ENCODE assay signal across 18 cellular contexts in genomic region chr22:38191115-38191514, GRCh38. TPM values are rescaled to one million over a fixed set of nuclear protein-coding genes. Genes with fewer than 3 reads are reported as not detected.
DNase-seq lines count a peak whose midpoint lies in the region; ATAC-seq, FAIRE-seq and TF ChIP-seq lines count a peak whose summit lies in the region.
"Had no signal": no experiment of that assay in that cellular context is flagged by ENCODE, and none has a peak within 500 bp of the region (broad histone marks: within the 10 kb centered on the region; RNA-seq: fewer than 3 reads in every experiment).

No MANE protein-coding gene starts in this region.

- BruUV-seq in HepG2 (replicated peaks; lab: Mats Ljungman, UMichigan), result no TSS peak

- CTCF ChIA-PET in HepG2 (lab: Yijun Ruan, JAX; ENCODE audit: low intra/inter-chr PET ratio, low total read pairs), result no interaction called here

- POLR2A ChIA-PET in HepG2 (lab: Yijun Ruan, JAX), result interaction anchor here (0.9 to 1.9 kb wide), 2 partner anchors 9 to 13 kb away, joined by 3 to 7 read pairs; partner anchors contain the start of gene PLA2G6

- no peak for DNase-seq in HepG2 (ENCODE audit: low spot score)
- no peak for DNase-seq in right lobe of liver
- no peak for DNase-seq in hepatocyte (ENCODE audit: low spot score)
- DNase-seq in retina, result peak; percentile 50
- DNase-seq in cerebellum (ENCODE audit: low spot score), result no peak
- no peak for DNase-seq in trophoblast cell
- DNase-seq: AML-193; Caco-2; CD4-positive, alpha-beta T cell; GM23248 had no signal

- no peak for TF ChIP-seq RAD21 in HepG2 (CRISPR knock-in tag; IDR thresholded peaks at IDR 0.05)

- H4K12ac ChIP-seq in trophoblast cell (ENCODE audit: low read depth, low read length), result no peak overlapping the region

- H2AK5ac ChIP-seq in trophoblast cell (ENCODE audit: low read length), result no peak overlapping the region

- WGBS in HepG2 (ENCODE audit: low lambda C conversion rate), result 82% methylated on average over 14 of the region's 14 CpGs
- WGBS in right lobe of liver (ENCODE audit: insufficient coverage, low coverage, low lambda C conversion rate, missing lambda C conversion rate), result 75% methylated on average over 5 of the region's 14 CpGs
- WGBS in hepatocyte (ENCODE audit: low lambda C conversion rate, missing lambda C conversion rate), result 94% methylated on average over 14 of the region's 14 CpGs
- WGBS in trophoblast cell (ENCODE audit: extremely low coverage, insufficient coverage, insufficient read length), result no CpG with 5 or more reads among the region's 14 CpGs

- peaks cover 3% of the 10 kb centered on the region for H3K79me1 ChIP-seq in trophoblast cell (ENCODE audit: low read length)

- H3K79me2 ChIP-seq in HepG2 (ENCODE audit: insufficient read depth, low read length) (no peaks in the 10 kb centered on the region), hepatocyte (no peaks in the 10 kb centered on the region), trophoblast cell (ENCODE audit: control insufficient read depth, insufficient read depth, low read length, poor library complexity) (no peaks in the 10 kb centered on the region)

- H3K9ac ChIP-seq in HepG2 (ENCODE audit: insufficient read depth, low read depth, low read length), result no peak overlapping the region
- no peak overlapping the region for H3K9ac ChIP-seq in trophoblast cell (ENCODE audit: low read length)
- H3K9ac ChIP-seq: GM23248 had no signal

- no peak for TF ChIP-seq EP300 in HepG2 (IDR thresholded peaks at IDR 0.05; ENCODE audit: low read depth in 2 of 2, low read length in 2 of 2)
- TF ChIP-seq EP300 in HepG2 (CRISPR knock-in tag; IDR thresholded peaks at IDR 0.05; ENCODE audit: borderline replicate concordance), result no peak

- H3K4me1 ChIP-seq in HepG2 (ENCODE audit: insufficient read depth, low read length) (peaks cover 76% of the 10 kb centered on the region), right lobe of liver (peaks cover 0 to 68% (median 28%) of the 10 kb centered on the region in 4 donors), hepatocyte (ENCODE audit: insufficient read depth) (peaks cover 13% of the 10 kb centered on the region), trophoblast cell (ENCODE audit: control insufficient read depth in 1 of 2, insufficient read depth in 2 of 2, low read length in 2 of 2) (peaks cover 0 to 4% of the 10 kb centered on the region in 2 experiments)

- no peak overlapping the region for H4K8ac ChIP-seq in trophoblast cell (ENCODE audit: low read depth, low read length)

- FAIRE-seq in HepG2 (lab: Jason Lieb, UNC), result no peak
- FAIRE-seq: A549, D721Med, G401.6, GM12891 had no signal

- no peaks in the 10 kb centered on the region for H3K9me3 ChIP-seq in HepG2 (ENCODE audit: low read length)
- no peaks in the 10 kb centered on the region for H3K9me3 ChIP-seq in right lobe of liver
- H3K9me3 ChIP-seq in hepatocyte (ENCODE audit: low read depth), result no peaks in the 10 kb centered on the region
- H3K9me3 ChIP-seq in trophoblast cell (ENCODE audit: insufficient read depth, low read depth, low read length), result no peaks in the 10 kb centered on the region
- H3K9me3 ChIP-seq: A549, Caco-2, HAP-1 had no signal

- ATAC-seq in HepG2 (no peak), right lobe of liver (no peak), HG03469 (IDR thresholded peaks at IDR 0.05; ENCODE audit: unreplicated experiment) (no peak)
- ATAC-seq: A549 had no signal

- H4K20me1 ChIP-seq in HepG2 (ENCODE audit: insufficient read depth, low read length) (no peaks in the 10 kb centered on the region), hepatocyte (ENCODE audit: insufficient read depth, poor library complexity, severe bottlenecking) (no peaks in the 10 kb centered on the region)

- no peak overlapping the region for H2BK12ac ChIP-seq in trophoblast cell (ENCODE audit: low read length)

- H2AFZ ChIP-seq in HepG2 (ENCODE audit: low read length) (no peak overlapping the region), hepatocyte (no peak overlapping the region), trophoblast cell (ENCODE audit: insufficient read depth, low read length, poor library complexity) (no peak overlapping the region)
- H2AFZ ChIP-seq: GM23248 had no signal

- H3K23ac ChIP-seq in trophoblast cell (ENCODE audit: low read length), result no peak overlapping the region

- no peak overlapping the region for H2BK5ac ChIP-seq in trophoblast cell (ENCODE audit: low read depth, low read length, poor library complexity)

- TF ChIP-seq CTCF in HepG2 (CRISPR knock-in tag; IDR thresholded peaks at IDR 0.05) (no peak), right lobe of liver (IDR thresholded peaks at IDR 0.05) (no peak), hepatocyte (IDR thresholded peaks at IDR 0.05; ENCODE audit: poor library complexity) (no peak)

- TF ChIP-seq POLR2A in HepG2 (IDR thresholded peaks at IDR 0.05; ENCODE audit: insufficient read depth in 1 of 2, low read depth in 2 of 2, low read length in 2 of 2) (no peak), right lobe of liver (IDR thresholded peaks at IDR 0.05) (no peak)

- no peaks in the 10 kb centered on the region for H3K9me2 ChIP-seq in hepatocyte (replicated peaks; ENCODE audit: insufficient read depth)

- H3K4ac ChIP-seq in trophoblast cell (ENCODE audit: low read depth, low read length), result no peak overlapping the region

- H4K91ac ChIP-seq in trophoblast cell (ENCODE audit: low read depth, low read length), result no peak overlapping the region

- no peak overlapping the region for H2BK120ac ChIP-seq in trophoblast cell (ENCODE audit: insufficient read depth, low read length, poor library complexity)

- no peak overlapping the region for H3K4me3 ChIP-seq in HepG2 (replicated peaks in 1 of 3; ENCODE audit: insufficient read depth in 1 of 3, low read depth in 2 of 3, low read length in 3 of 3)
- no peak overlapping the region for H3K4me3 ChIP-seq in right lobe of liver
- no peak overlapping the region for H3K4me3 ChIP-seq in hepatocyte
- no peak overlapping the region for H3K4me3 ChIP-seq in trophoblast cell (ENCODE audit: low read depth, low read length)
- H3K4me3 ChIP-seq: A549, GM23248, HAP-1 had no signal

- in situ Hi-C loops in HepG2 (cut with HindIII; ENCODE audit: extremely low pct_ligation_motif_present, low pct_unique_long_range_greater_than_20kb), result no loop called here

- no peaks in the 10 kb centered on the region for H3K27me3 ChIP-seq in HepG2 (ENCODE audit: control insufficient read depth in 1 of 2, insufficient read depth in 2 of 2, low read length in 2 of 2)
- H3K27me3 ChIP-seq in right lobe of liver, result no peaks in the 10 kb centered on the region
- H3K27me3 ChIP-seq in hepatocyte, result no peaks in the 10 kb centered on the region
- H3K27me3 ChIP-seq in trophoblast cell (ENCODE audit: insufficient read depth, low read length), result no peaks in the 10 kb centered on the region

- intact Hi-C loops in HepG2 (cut with micrococcal nuclease; ENCODE audit: unreplicated experiment), result no loop called here
- intact Hi-C loops in right lobe of liver (cut with DNase I), result no loop called here

- H3K36me3 ChIP-seq in HepG2 (replicated peaks in 1 of 2; ENCODE audit: control insufficient read depth in 1 of 2, insufficient read depth in 2 of 2, low read length in 2 of 2) (no peaks in the 10 kb centered on the region), right lobe of liver (no peaks in the 10 kb centered on the region), hepatocyte (replicated peaks; ENCODE audit: insufficient read depth, low read depth) (no peaks in the 10 kb centered on the region), trophoblast cell (ENCODE audit: control insufficient read depth in 1 of 2, insufficient read depth in 2 of 2, low read length in 2 of 2) (no peaks in the 10 kb centered on the region)
- H3K36me3 ChIP-seq: HAP-1 had no signal

- peak overlapping the region; percentile 45; the same call in 1 of the 2 replicates for H3K4me2 ChIP-seq in HepG2 (ENCODE audit: low read depth, low read length)
- H3K4me2 ChIP-seq in hepatocyte, result no peak overlapping the region
- no peak overlapping the region for H3K4me2 ChIP-seq in trophoblast cell (ENCODE audit: low read length)
- H3K4me2 ChIP-seq: A549 had no signal

- H3K27ac ChIP-seq in HepG2 (ENCODE audit: extremely low read length, insufficient read depth, low read length) (no peak overlapping the region), right lobe of liver (peak overlapping the region in 1 of 3 donors; percentile 72), hepatocyte (peak overlapping the region; percentile 44), trophoblast cell (ENCODE audit: low read depth, low read length) (no peak overlapping the region)
- H3K27ac ChIP-seq: 22Rv1, A549, C4-2B, GM23248 had no signal

- no peak overlapping the region for H3K18ac ChIP-seq in trophoblast cell (ENCODE audit: low read length)

- H3K14ac ChIP-seq in trophoblast cell (ENCODE audit: low read length), result no peak overlapping the region

RNA-seq across cellular contexts. Expression of gene PLA2G6, which starts 9.5 kb away (rescaled TPM):
- total RNA-seq in HepG2 (2016; rRNA removed; fragmentation: Illumina TruSeq; extraction: Trizol) (1.8 and 4.8 TPM in 2 replicates), right lobe of liver (10 to 100 TPM in 5 of 6 experiments, 1 to 10 TPM in 1; 8.1 to 32.9 (median 19.8) TPM), hepatocyte (28.2 and 39.9 TPM in 2 replicates), cerebellum (19.9 TPM)
- 0.61 and 0.71 TPM in 2 replicates for total RNA-seq in HepG2 (2016; cell fraction: cytosol; rRNA removed; fragmentation: Illumina TruSeq; extraction: Trizol; ENCODE audit: low read depth)
- 1.9 and 5.2 TPM in 2 replicates for total RNA-seq in HepG2 (2016; cell fraction: insoluble cytoplasmic fraction; rRNA removed; fragmentation: Illumina TruSeq; extraction: Trizol)
- total RNA-seq in HepG2 (2016; cell fraction: membrane; rRNA removed; fragmentation: Illumina TruSeq; extraction: Trizol), result 1.3 TPM in 2 replicates
- 8.4 and 11.2 TPM in 2 replicates for total RNA-seq in HepG2 (2016; cell fraction: nucleus; rRNA removed; fragmentation: Illumina TruSeq; extraction: Trizol)
- polyA plus RNA-seq in HepG2 (2011; rRNA removed) (11.5 and 12.3 TPM in 2 replicates), hepatocyte (30.2 and 42.6 TPM in 2 replicates)
- 2.7 and 3.9 TPM in 2 replicates for polyA plus RNA-seq in HepG2 (2011; cell fraction: cytosol; rRNA removed)
- 73.3 and 101 TPM in 2 replicates for polyA plus RNA-seq in HepG2 (2011; cell fraction: nucleus; rRNA removed)
- polyA plus RNA-seq in HepG2 (2012), result 6.5 and 7.3 TPM in 2 replicates
- polyA plus RNA-seq in HepG2 (2016; cell fraction: cytosol; fragmentation: Illumina TruSeq; extraction: Trizol; ENCODE audit: low read depth), result 0.44 and 0.53 TPM in 2 replicates
- 0.96 and 1.7 TPM in 2 replicates for polyA plus RNA-seq in HepG2 (2016; cell fraction: insoluble cytoplasmic fraction; fragmentation: Illumina TruSeq; extraction: Trizol; ENCODE audit: low read depth)
- polyA plus RNA-seq in HepG2 (2016; cell fraction: membrane; fragmentation: Illumina TruSeq; extraction: Trizol; ENCODE audit: low read depth), result 0.88 and 1.6 TPM in 2 replicates
- 22.2 and 23.2 TPM in 2 replicates for polyA plus RNA-seq in HepG2 (2016; cell fraction: nucleus; fragmentation: Illumina TruSeq; extraction: Trizol; ENCODE audit: insufficient read depth, low read depth)
- polyA minus RNA-seq in HepG2 (2011; rRNA and poly(A)+ RNA removed; ENCODE audit: low replicate concordance), result 27.4 and 36.9 TPM in 2 replicates
- 2.6 and 3.8 TPM in 2 replicates for polyA minus RNA-seq in HepG2 (2011; cell fraction: cytosol; rRNA and poly(A)+ RNA removed)
- 21.3 and 31.8 TPM in 2 replicates for polyA minus RNA-seq in HepG2 (2011; cell fraction: nucleus; rRNA and poly(A)+ RNA removed)
- 5.6 and 7.2 TPM in 2 replicates for polyA plus RNA-seq in trophoblast cell (2013)

RNA-seq across cellular contexts. Expression of gene MAFF, which starts 10.7 kb away (rescaled TPM):
- total RNA-seq in HepG2 (2016; rRNA removed; fragmentation: Illumina TruSeq; extraction: Trizol) (3.1 and 5.4 TPM in 2 replicates), right lobe of liver (10 to 100 TPM in 3 of 6 experiments, 1 to 10 TPM in 3; 2.6 to 30.6 (median 11.0) TPM), hepatocyte (55.9 and 70.4 TPM in 2 replicates), cerebellum (5.2 TPM)
- 1.1 and 1.3 TPM in 2 replicates for total RNA-seq in HepG2 (2016; cell fraction: cytosol; rRNA removed; fragmentation: Illumina TruSeq; extraction: Trizol; ENCODE audit: low read depth)
- 3.7 and 5.5 TPM in 2 replicates for total RNA-seq in HepG2 (2016; cell fraction: insoluble cytoplasmic fraction; rRNA removed; fragmentation: Illumina TruSeq; extraction: Trizol)
- 2.3 and 2.5 TPM in 2 replicates for total RNA-seq in HepG2 (2016; cell fraction: membrane; rRNA removed; fragmentation: Illumina TruSeq; extraction: Trizol)
- total RNA-seq in HepG2 (2016; cell fraction: nucleus; rRNA removed; fragmentation: Illumina TruSeq; extraction: Trizol), result 4.4 and 6.4 TPM in 2 replicates
- polyA plus RNA-seq in HepG2 (2011; rRNA removed) (14.3 and 17.1 TPM in 2 replicates), hepatocyte (67.2 and 76.3 TPM in 2 replicates)
- 15.6 and 18.3 TPM in 2 replicates for polyA plus RNA-seq in HepG2 (2011; cell fraction: cytosol; rRNA removed)
- polyA plus RNA-seq in HepG2 (2011; cell fraction: nucleus; rRNA removed), result 15.7 and 16.6 TPM in 2 replicates
- 12.4 and 26.2 TPM in 2 replicates for polyA plus RNA-seq in HepG2 (2012)
- polyA plus RNA-seq in HepG2 (2016; cell fraction: cytosol; fragmentation: Illumina TruSeq; extraction: Trizol; ENCODE audit: low read depth), result 0.70 and 0.71 TPM in 2 replicates
- 3.5 and 3.7 TPM in 2 replicates for polyA plus RNA-seq in HepG2 (2016; cell fraction: insoluble cytoplasmic fraction; fragmentation: Illumina TruSeq; extraction: Trizol; ENCODE audit: low read depth)
- 1.2 and 1.9 TPM in 2 replicates for polyA plus RNA-seq in HepG2 (2016; cell fraction: membrane; fragmentation: Illumina TruSeq; extraction: Trizol; ENCODE audit: low read depth)
- polyA plus RNA-seq in HepG2 (2016; cell fraction: nucleus; fragmentation: Illumina TruSeq; extraction: Trizol; ENCODE audit: insufficient read depth, low read depth), result 7.1 and 7.9 TPM in 2 replicates
- 2.5 and 12.3 TPM in 2 replicates for polyA minus RNA-seq in HepG2 (2011; rRNA and poly(A)+ RNA removed; ENCODE audit: low replicate concordance)
- polyA minus RNA-seq in HepG2 (2011; cell fraction: cytosol; rRNA and poly(A)+ RNA removed), result 11.3 and 12.8 TPM in 2 replicates
- polyA minus RNA-seq in HepG2 (2011; cell fraction: nucleus; rRNA and poly(A)+ RNA removed), result 7.3 and 8.1 TPM in 2 replicates
- 36.7 and 39.8 TPM in 2 replicates for polyA plus RNA-seq in trophoblast cell (2013)
